In genomic region chr5:81315336-81315735, GRCh38 we compare ENCODE assay signal across 18 cellular contexts. TPM values are rescaled to one million over a fixed set of nuclear protein-coding genes. Genes with fewer than 3 reads are reported as not detected.
DNase-seq lines count a peak whose midpoint lies in the region; ATAC-seq and TF ChIP-seq lines count a peak whose summit lies in the region.
"Had no signal": no experiment of that assay in that cellular context is flagged by ENCODE, and none has a peak within 500 bp of the region (broad histone marks: within the 10 kb centered on the region; RNA-seq: fewer than 3 reads in every experiment).

No MANE protein-coding gene starts in this region.

- no peaks in the 10 kb centered on the region for H3K9me3 ChIP-seq in fibroblast of lung (ENCODE audit: control insufficient read depth, insufficient read depth, low read depth, low read length)
- H3K9me3 ChIP-seq: breast epithelium had no signal

- 0 out of 2 replicates have a peak, but pooled peaks cover 13% of the 10 kb centered on the region for H3K36me3 ChIP-seq in GM23338 (ENCODE audit: insufficient read depth)
- H3K36me3 ChIP-seq in fibroblast of lung (ENCODE audit: control insufficient read depth, insufficient read depth, low read length), result peaks cover 3% of the 10 kb centered on the region
- H3K36me3 ChIP-seq: breast epithelium had no signal

- H3K27me3 Mint-ChIP-seq in GM23338 (ENCODE audit: insufficient read depth, low read depth, poor library complexity), result peaks cover 2% of the 10 kb centered on the region
- H3K27me3 Mint-ChIP-seq: stimulated activated memory B cell treated with anti-CD40 and anti-IgM and Interleukin-4, amounts not matched to agents 10 μg/mL and 1 μg/mL and 100 μg/mL, for 72 hours had no signal

- peaks cover 19% of the 10 kb centered on the region for H3K4me1 Mint-ChIP-seq in GM23338

- peak; percentile 60 for DNase-seq in GM23338 (ENCODE audit: low spot score)
- DNase-seq in fibroblast of lung (ENCODE audit: low read depth in 2 of 2), result peak; percentile 42 to 81
- DNase-seq in stromal cell of bone marrow (ENCODE audit: low read depth), result peak; percentile 20
- DNase-seq in mucosa of gallbladder (ENCODE audit: low spot score), result no peak
- DNase-seq: activated effector memory CD4-positive, alpha-beta T cell treated with anti-CD3 and anti-CD28 coated beads, Interleukin-2, amount 50 U/mL, for 16 hours; CD8-positive, alpha-beta T cell; effector memory CD4-positive, alpha-beta T cell; islet precursor cell; midbrain; NCI-H187 treated with DMSO at 0.1 percent for 48 hours; NCI-H524 treated with DMSO at 0.1 percent for 48 hours; OCI-M1 had no signal

- H4K20me1 ChIP-seq in GM23338 (replicated peaks; ENCODE audit: insufficient read depth) (no peaks in the 10 kb centered on the region), fibroblast of lung (ENCODE audit: control insufficient read depth, extremely low read depth, insufficient read depth, low read length) (no peaks in the 10 kb centered on the region)

- H2AFZ ChIP-seq in GM23338, result no peak overlapping the region
- no peak overlapping the region for H2AFZ ChIP-seq in fibroblast of lung (ENCODE audit: low read length)

- H3K4me3 Mint-ChIP-seq in GM23338, result no peak overlapping the region
- H3K4me3 Mint-ChIP-seq: CD8-positive, alpha-beta T cell; stimulated activated memory B cell treated with anti-CD40 and anti-IgM and Interleukin-4, amounts not matched to agents 10 μg/mL and 1 μg/mL and 100 μg/mL, for 72 hours had no signal

- H3K27me3 ChIP-seq in GM23338 (ENCODE audit: insufficient read depth) (no peaks in the 10 kb centered on the region), fibroblast of lung (ENCODE audit: control insufficient read depth, insufficient read depth, low read length) (no peaks in the 10 kb centered on the region)
- H3K27me3 ChIP-seq: breast epithelium had no signal

- H3K9ac ChIP-seq in fibroblast of lung (ENCODE audit: insufficient read depth, low read length), result no peak overlapping the region

- H3F3A ChIP-seq in GM23338 (replicated peaks; ENCODE audit: low read depth), result no peaks in the 10 kb centered on the region

- TF ChIP-seq CTCF in GM23338 (conservative IDR thresholded peaks at IDR 0.05; ENCODE audit: low read depth in 2 of 2) (no peak), fibroblast of lung (conservative IDR thresholded peaks at IDR 0.05 in 1 of 2, IDR thresholded peaks at IDR 0.05 in 1 of 2; ENCODE audit: low read depth in 1 of 2, low read length in 2 of 2) (no peak)

- H3K27ac Mint-ChIP-seq in GM23338, result peak overlapping the region; percentile 69
- H3K27ac Mint-ChIP-seq: CD8-positive, alpha-beta T cell; stimulated activated memory B cell treated with anti-CD40 and anti-IgM and Interleukin-4, amounts not matched to agents 10 μg/mL and 1 μg/mL and 100 μg/mL, for 72 hours had no signal

- H3K9me3 Mint-ChIP-seq in GM23338, result no peaks in the 10 kb centered on the region
- H3K9me3 Mint-ChIP-seq: CD8-positive, alpha-beta T cell; stimulated activated memory B cell treated with anti-CD40 and anti-IgM and Interleukin-4, amounts not matched to agents 10 μg/mL and 1 μg/mL and 100 μg/mL, for 72 hours had no signal

- no peak overlapping the region for H3K4me3 ChIP-seq in GM23338
- H3K4me3 ChIP-seq in fibroblast of lung (replicated peaks in 1 of 4; ENCODE audit: control extremely low read depth in 1 of 4, insufficient read depth in 1 of 4, low read depth in 3 of 4, low read length in 4 of 4), result no peak overlapping the region
- H3K4me3 ChIP-seq: breast epithelium had no signal

- no peak overlapping the region for H3K4me2 ChIP-seq in GM23338
- H3K4me2 ChIP-seq in fibroblast of lung (ENCODE audit: extremely low read depth, insufficient read depth, low read length), result no peak overlapping the region

- H3K36me3 Mint-ChIP-seq in GM23338 (ENCODE audit: low read depth), result peaks cover 9% of the 10 kb centered on the region; the same call in 1 of the 3 replicates

- ATAC-seq in GM23338, result peak; percentile 78
- ATAC-seq in SK-N-SH treated with all-trans-retinoic acid at 6 μM for 48 hours, result peak; percentile 39; the same call in 2 of the 3 replicates
- no peak for ATAC-seq in GM19452 (IDR thresholded peaks at IDR 0.05; ENCODE audit: unreplicated experiment)
- no peak for ATAC-seq in HG02678 (IDR thresholded peaks at IDR 0.05; ENCODE audit: unreplicated experiment)
- ATAC-seq: CD8-positive, alpha-beta T cell; stimulated activated memory B cell treated with anti-CD40 and anti-IgM and Interleukin-4, amounts not matched to agents 10 μg/mL and 1 μg/mL and 100 μg/mL, for 72 hours had no signal

- H3K9me2 ChIP-seq in GM23338 (ENCODE audit: insufficient read depth), result no peaks in the 10 kb centered on the region

- H3K79me2 ChIP-seq in GM23338 (replicated peaks; ENCODE audit: insufficient read depth) (no peaks in the 10 kb centered on the region), fibroblast of lung (ENCODE audit: control insufficient read depth, insufficient read depth, low read length) (no peaks in the 10 kb centered on the region)

- H3K27ac ChIP-seq in GM23338 (ENCODE audit: low read depth), result peak overlapping the region; percentile 76
- peak overlapping the region; percentile 44 for H3K27ac ChIP-seq in fibroblast of lung (ENCODE audit: insufficient read depth, low read length)
- H3K27ac ChIP-seq: breast epithelium, VCaP had no signal

- peaks cover 11% of the 10 kb centered on the region for H3K4me1 ChIP-seq in GM23338 (ENCODE audit: insufficient read depth)
- peaks cover 2% of the 10 kb centered on the region for H3K4me1 ChIP-seq in fibroblast of lung (ENCODE audit: control insufficient read depth, extremely low read depth, insufficient read depth, low read length)
- H3K4me1 ChIP-seq: breast epithelium had no signal

TF ChIP-seq in GM23338, 12 proteins besides CTCF, POLR2A, EP300 and RAD21 (continues in another document):
- TF ChIP-seq REST (IDR thresholded peaks at IDR 0.05; ENCODE audit: unreplicated experiment), result no peak
- no peak for TF ChIP-seq CREB1 (CRISPR knock-in tag; IDR thresholded peaks at IDR 0.05; ENCODE audit: low read depth)
- no peak for TF ChIP-seq ZNF114 (CRISPR knock-in tag; IDR thresholded peaks at IDR 0.05)
- TF ChIP-seq EZH2 (IDR thresholded peaks at IDR 0.05; ENCODE audit: low read depth, unreplicated experiment), result no peak

TF ChIP-seq in SK-N-SH treated with all-trans-retinoic acid at 6 μM for 48 hours, 23 proteins besides CTCF, POLR2A, EP300 and RAD21:
- 0 out of 2 replicates have a peak, but pooled peaks have one; percentile 10 for TF ChIP-seq ISL1 (CRISPR knock-in tag; IDR thresholded peaks at IDR 0.05)
- TF ChIP-seq TOX (CRISPR knock-in tag; IDR thresholded peaks at IDR 0.05; ENCODE audit: borderline replicate concordance), result no peak
- TF ChIP-seq ZFP30 (CRISPR knock-in tag; IDR thresholded peaks at IDR 0.05), result no peak
- TF ChIP-seq ARNTL (CRISPR knock-in tag; IDR thresholded peaks at IDR 0.05; ENCODE audit: borderline replicate concordance, low read depth), result no peak
- no peak for TF ChIP-seq PPARA (CRISPR knock-in tag; IDR thresholded peaks at IDR 0.05; ENCODE audit: borderline replicate concordance)

RNA-seq across cellular contexts. Expression of gene ZCCHC9, which starts 13.9 kb away (rescaled TPM):
- 30.4 and 31.1 TPM in 2 replicates for total RNA-seq in GM23338 (2014; rRNA removed; shearing (Covaris generic))
- polyA plus RNA-seq in GM23338 (2016; fragmentation: Nextera tagmentation; extraction: Ambion mirVana) (45.5 and 48.7 TPM in 2 replicates), fibroblast of lung (35.9 and 44.4 TPM in 2 replicates)
- total RNA-seq in fibroblast of lung (34.9 and 50.9 TPM in 2 replicates), mucosa of gallbladder (26.8 TPM)
- 33.5 and 37.8 TPM in 2 replicates for polyA plus RNA-seq in fibroblast of lung (2012)
- 1.7 and 2.7 TPM in 2 replicates for polyA minus RNA-seq in fibroblast of lung (ENCODE audit: low replicate concordance)

Comparison
In these comparisons a context has a peak if more than half of its experiments do, and no peak if none do; other contexts are left out.
1. ATAC-seq: peak in GM23338 (single experiment) and SK-N-SH treated with all-trans-retinoic acid at 6 μM for 48 hours (single experiment); none in GM19452 (single experiment) and HG02678 (single experiment).